9 cellular contexts compared by ENCODE assay signal in the genomic region with DNA sequence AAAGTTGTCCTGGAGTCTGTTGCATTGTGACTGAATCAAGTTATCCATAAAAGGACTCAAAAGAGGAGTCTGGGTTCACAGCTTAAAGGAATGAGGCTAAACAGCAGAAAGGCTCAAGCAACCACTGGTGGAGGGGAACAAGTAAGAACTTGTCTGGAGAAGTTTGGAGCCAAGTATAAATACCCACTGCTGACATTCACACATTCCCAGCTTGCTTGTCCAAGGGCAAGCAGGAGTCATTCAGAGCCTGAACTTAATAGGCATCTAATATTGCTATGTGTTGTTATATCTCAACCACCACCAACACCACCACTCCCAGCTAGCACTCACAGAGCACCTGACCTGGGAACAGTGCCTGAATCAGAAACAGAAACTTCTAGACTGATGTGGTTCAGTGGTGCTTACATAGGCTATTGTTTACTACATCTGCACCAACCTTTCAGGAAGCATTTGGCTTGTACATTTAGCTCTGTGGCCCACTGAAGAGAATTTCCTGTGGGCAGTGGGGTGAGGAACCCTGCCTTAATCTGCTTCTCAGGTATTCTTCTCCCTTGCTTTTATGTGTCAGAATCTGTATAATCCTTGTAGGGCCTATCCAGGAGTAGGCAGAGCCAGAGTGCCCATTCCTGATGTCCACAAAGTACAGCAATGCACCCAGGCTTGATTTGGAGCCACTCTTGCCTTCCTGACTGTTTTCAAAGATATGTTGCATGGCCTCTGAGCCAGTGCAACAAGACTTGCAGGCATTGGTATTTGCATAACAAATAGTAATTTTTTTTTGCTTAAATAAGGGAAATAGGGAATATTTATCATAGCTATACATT. TPM values are rescaled to one million over a fixed set of nuclear protein-coding genes. Genes with fewer than 3 reads are reported as not detected.
DNase-seq lines count a peak whose midpoint lies in the region; ATAC-seq and TF ChIP-seq lines count a peak whose summit lies in the region.
"Not testable (repeated sequence)": the region's sequence is repeated elsewhere in the genome, so short reads cannot be mapped to it uniquely, and the experiment has no call there.
"Had no signal": no experiment of that assay in that cellular context is flagged by ENCODE, and none has a peak within 500 bp of the region (broad histone marks: within the 10 kb centered on the region; RNA-seq: fewer than 3 reads in every experiment).

No MANE protein-coding gene starts in this region.

- ATAC-seq in GM19035 (IDR thresholded peaks at IDR 0.05; ENCODE audit: unreplicated experiment) (peak; percentile 78), HG03432 (IDR thresholded peaks at IDR 0.05; ENCODE audit: unreplicated experiment) (peak; percentile 63), T-helper 17 cell (peak; percentile 63)

- CTCF ChIA-PET in AG04449 (lab: Yijun Ruan, JAX): interaction anchor here (0.6 to 4.3 kb wide), 20 partner anchors 14 to 1136 kb away, joined by 3 to 77 read pairs (median 4); a partner anchor contains a TSS

- not testable (repeated sequence) for H3K4me3 Mint-ChIP-seq in HFFc6, T-helper 17 cell

- not testable (repeated sequence) for H3K9me3 ChIP-seq in T-helper 17 cell (ENCODE audit: control insufficient read depth, low read length, poor library complexity, severe bottlenecking)

- H3K4me1 Mint-ChIP-seq in HFFc6 (ENCODE audit: low read depth): peaks cover 67% of the 10 kb centered on the region
- not testable (repeated sequence) for H3K4me1 Mint-ChIP-seq in T-helper 17 cell

- DNase-seq in AG04449 (ENCODE audit: low read depth, low spot score): peak; percentile 29
- DNase-seq in HFFc6: peak; percentile 24
- DNase-seq in T-helper 17 cell: not testable (repeated sequence)
- peak; percentile 6 for DNase-seq in dermis blood vessel endothelial cell
- peak; percentile 37 for DNase-seq in kidney glomerular epithelial cell (lab: John Stamatoyannopoulos, UW)
- DNase-seq in retinal pigment epithelial cell (ENCODE audit: low read depth): peak; percentile 65

- H3K4me3 ChIP-seq in AG04449 (ENCODE audit: low read depth, low read length); retinal pigment epithelial cell (ENCODE audit: low read length): not testable (repeated sequence)

- not testable (repeated sequence) for H3K9me3 Mint-ChIP-seq in HFFc6

- H3K27me3 Mint-ChIP-seq in HFFc6 (ENCODE audit: insufficient read depth): not testable (repeated sequence)
- peaks cover 12% of the 10 kb centered on the region for H3K27me3 Mint-ChIP-seq in T-helper 17 cell

- POLR2A ChIA-PET in AG04449 (lab: Yijun Ruan, JAX): interaction anchor here (0.7 kb wide), 1 partner anchor 177 kb away, joined by 3 read pairs; no protein-coding TSS in a partner anchor

- H3K36me3 Mint-ChIP-seq in HFFc6 (ENCODE audit: low read depth); T-helper 17 cell (ENCODE audit: low read depth): not testable (repeated sequence)

- not testable (repeated sequence) for TF ChIP-seq CTCF in AG04449 (IDR thresholded peaks at IDR 0.05; ENCODE audit: insufficient read depth, low read length, missing control alignments); HFFc6 (IDR thresholded peaks at IDR 0.05); retinal pigment epithelial cell (conservative IDR thresholded peaks at IDR 0.05; ENCODE audit: low read depth, low read length)

- H3K27ac Mint-ChIP-seq in HFFc6: peak overlapping the region; percentile 92
- H3K27ac Mint-ChIP-seq in T-helper 17 cell: not testable (repeated sequence)

RNA-seq across cellular contexts. Expression of a gene that starts 36.5 kb away (rescaled TPM):
- 1 to 10 TPM; 2.1 to 3.0 (median 2.5) TPM for total RNA-seq in HFFc6 (2021; fragmentation: NEBNext Ultra II Directional; extraction: Animal tissue kit (Norgen Biotek cat#: 25700))
- total RNA-seq in T-helper 17 cell (1 to 10 TPM in 1 of 2 donors, not detected in 1; 1.6 TPM), dermis blood vessel endothelial cell (not detected in 2 replicates)
- total RNA-seq: cardiac muscle cell had no signal
